20 cellular contexts compared by ENCODE assay signal in the genomic region with DNA sequence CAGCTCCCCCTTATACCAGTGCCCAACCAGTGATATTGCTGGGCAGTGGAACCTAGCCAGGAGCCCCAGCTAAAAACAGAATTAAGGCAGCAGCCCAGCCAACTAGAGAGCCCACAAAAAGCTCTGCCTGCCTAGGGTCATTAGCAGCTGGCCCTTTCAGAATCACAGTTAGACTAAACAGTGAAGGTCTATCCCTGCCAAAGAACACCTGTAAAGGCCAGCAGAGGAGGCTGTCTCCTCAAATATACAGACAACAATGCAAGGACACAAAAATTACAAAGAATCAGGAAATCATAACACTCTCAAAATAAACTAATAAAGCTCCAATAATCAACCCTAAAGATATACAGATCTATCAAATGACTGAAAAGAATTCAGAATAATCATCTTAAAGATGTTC.
"Had no signal": no experiment of that assay in that cellular context is flagged by ENCODE, and none has a peak within 500 bp of the region (broad histone marks: within the 10 kb centered on the region; RNA-seq: fewer than 3 reads in every experiment).

No MANE protein-coding gene starts in this region.

- H3K36me3 ChIP-seq: ascending aorta, esophagus muscularis mucosa, thoracic aorta, uterus had no signal

- H3K27me3 Mint-ChIP-seq: activated naive CD8-positive, alpha-beta T cell treated with anti-CD3 and anti-CD28 coated beads, Interleukin-2, amount 50 U/mL, for 24 hours; stimulated activated naive CD8-positive, alpha-beta T cell treated with anti-CD3 and anti-CD28 coated beads, Interleukin-15, amount 100 ng/mL, for 72 hours had no signal

- H3K4me3 ChIP-seq: ascending aorta, dorsolateral prefrontal cortex, esophagus muscularis mucosa, mucosa of descending colon, thoracic aorta, uterus had no signal

- ATAC-seq: activated CD8-positive, alpha-beta T cell treated with anti-CD3 and anti-CD28 coated beads, Interleukin-2, amount 10 ng/mL, durations not matched to agents 7 days and 5 days; activated naive CD8-positive, alpha-beta T cell treated with anti-CD3 and anti-CD28 coated beads, Interleukin-2, amount 50 U/mL, for 24 hours; foreskin keratinocyte; mucosa of descending colon; natural killer cell; stimulated activated naive CD8-positive, alpha-beta T cell treated with anti-CD3 and anti-CD28 coated beads, Interleukin-15, amount 100 ng/mL, for 72 hours had no signal

- DNase-seq: activated CD4-positive, alpha-beta T cell treated with anti-CD3 and anti-CD28 coated beads for 48 hours; activated CD8-positive, alpha-beta memory T cell treated with anti-CD3 and anti-CD28 coated beads, Interleukin-2, amount 50 U/mL, for 48 hours; activated CD8-positive, alpha-beta T cell treated with anti-CD3 and anti-CD28 coated beads, Interleukin-2, amount 10 ng/mL, durations not matched to agents 7 days and 5 days; activated naive CD4-positive, alpha-beta T cell treated with Interleukin-2 at 50 U/mL for 16 hours; activated naive CD8-positive, alpha-beta T cell treated with anti-CD3 and anti-CD28 coated beads, Interleukin-2, amount 50 U/mL, for 24 hours; dorsolateral prefrontal cortex; foreskin keratinocyte; mammary epithelial cell; mucosa of descending colon; natural killer cell; occipital lobe; stimulated activated CD4-positive, alpha-beta T cell treated with anti-CD3 and anti-CD28 coated beads, Interleukin-4, amount 100 ng/mL, for 1 hour; stimulated activated CD8-positive, alpha-beta memory T cell treated with anti-CD3 and anti-CD28 coated beads, Interleukin-4, amount 100 ng/mL, for 48 hours; stimulated activated naive CD8-positive, alpha-beta T cell treated with anti-CD3 and anti-CD28 coated beads, Interleukin-15, amount 100 ng/mL, for 72 hours; T1000; uterus had no signal

- H3K27ac Mint-ChIP-seq: activated CD8-positive, alpha-beta T cell treated with anti-CD3 and anti-CD28 coated beads, Interleukin-2, amount 10 ng/mL, durations not matched to agents 7 days and 5 days; activated naive CD8-positive, alpha-beta T cell treated with anti-CD3 and anti-CD28 coated beads, Interleukin-2, amount 50 U/mL, for 24 hours; activated T-helper 1 cell treated with anti-CD3 and anti-CD28 coated beads, Interleukin-12 subunit alpha, Interleukin-12 subunit beta, Interleukin-2, Interleukin-4 antibody, amounts not matched to agents 30 ng/mL and 10 ng/mL and 1 ng/mL, durations not matched to agents 14 hours and 24 hours and 36 hours; natural killer cell; stimulated activated naive CD8-positive, alpha-beta T cell treated with anti-CD3 and anti-CD28 coated beads, Interleukin-15, amount 100 ng/mL, for 72 hours had no signal

- H3K27ac ChIP-seq: ascending aorta, dorsolateral prefrontal cortex, esophagus muscularis mucosa, foreskin keratinocyte, thoracic aorta, uterus had no signal

- H3K4me1 ChIP-seq: ascending aorta, foreskin keratinocyte, uterus had no signal

- H3K4me3 Mint-ChIP-seq: activated CD8-positive, alpha-beta T cell treated with anti-CD3 and anti-CD28 coated beads, Interleukin-2, amount 10 ng/mL, durations not matched to agents 7 days and 5 days; activated naive CD8-positive, alpha-beta T cell treated with anti-CD3 and anti-CD28 coated beads, Interleukin-2, amount 50 U/mL, for 24 hours; activated T-helper 1 cell treated with anti-CD3 and anti-CD28 coated beads, Interleukin-12 subunit alpha, Interleukin-12 subunit beta, Interleukin-2, Interleukin-4 antibody, amounts not matched to agents 30 ng/mL and 10 ng/mL and 1 ng/mL, durations not matched to agents 14 hours and 24 hours and 36 hours; natural killer cell; stimulated activated naive CD8-positive, alpha-beta T cell treated with anti-CD3 and anti-CD28 coated beads, Interleukin-15, amount 100 ng/mL, for 72 hours had no signal

- H3K9me3 Mint-ChIP-seq: activated naive CD8-positive, alpha-beta T cell treated with anti-CD3 and anti-CD28 coated beads, Interleukin-2, amount 50 U/mL, for 24 hours; activated T-helper 1 cell treated with anti-CD3 and anti-CD28 coated beads, Interleukin-12 subunit alpha, Interleukin-12 subunit beta, Interleukin-2, Interleukin-4 antibody, amounts not matched to agents 30 ng/mL and 10 ng/mL and 1 ng/mL, durations not matched to agents 14 hours and 24 hours and 36 hours; stimulated activated naive CD8-positive, alpha-beta T cell treated with anti-CD3 and anti-CD28 coated beads, Interleukin-15, amount 100 ng/mL, for 72 hours had no signal

- H3K9me3 ChIP-seq: ascending aorta, esophagus muscularis mucosa, mucosa of descending colon, thoracic aorta, uterus had no signal

- H3K4me1 Mint-ChIP-seq: activated naive CD8-positive, alpha-beta T cell treated with anti-CD3 and anti-CD28 coated beads, Interleukin-2, amount 50 U/mL, for 24 hours; natural killer cell; stimulated activated naive CD8-positive, alpha-beta T cell treated with anti-CD3 and anti-CD28 coated beads, Interleukin-15, amount 100 ng/mL, for 72 hours had no signal

- H3K27me3 ChIP-seq: ascending aorta, esophagus muscularis mucosa, foreskin keratinocyte, uterus had no signal

- H3K36me3 Mint-ChIP-seq: natural killer cell had no signal
